Comparison of ENCODE assay signal across 16 cellular contexts in genomic region chr10:11208243-11208642, GRCh38.
A peak's percentile ranks its signal among the peaks of the same experiment; 100 is the strongest.
DNase-seq lines count a peak whose midpoint lies in the region; ATAC-seq and TF ChIP-seq lines count a peak whose summit lies in the region.
"Had no signal": no experiment of that assay in that cellular context is flagged by ENCODE, and none has a peak within 500 bp of the region (broad histone marks: within the 10 kb centered on the region; RNA-seq: fewer than 3 reads in every experiment).

No MANE protein-coding gene starts in this region.

- in situ Hi-C loops in KBM-7 (cut with MboI; ENCODE audit: low pct_unique_long_range_greater_than_20kb, low sequenced_read_pairs) = no loop called here

- H3K4me3 ChIP-seq in SJCRH30 = no peak overlapping the region
- no peak overlapping the region for H3K4me3 ChIP-seq in Caco-2 (ENCODE audit: low read depth, low read length)
- H3K4me3 ChIP-seq: left lung had no signal

- peaks cover 92% of the 10 kb centered on the region for H3K4me1 Mint-ChIP-seq in activated naive CD4-positive, alpha-beta T cell treated with anti-CD3 and anti-CD28 coated beads, Interleukin-2, amount 10 ng/mL, durations not matched to agents 7 days and 5 days
- H3K4me1 Mint-ChIP-seq in brain (peaks cover 99% of the 10 kb centered on the region), Caco-2 (ENCODE audit: low read depth, unreplicated experiment) (no peaks in the 10 kb centered on the region)
- peaks cover 79 to 100% of the 10 kb centered on the region in 2 donors for H3K4me1 Mint-ChIP-seq in stimulated activated naive B cell treated with anti-CD40 and anti-IgM and Interleukin-4, amounts not matched to agents 10 μg/mL and 1 μg/mL and 100 μg/mL, for 72 hours

- DNase-seq in activated naive CD4-positive, alpha-beta T cell treated with anti-CD3 and anti-CD28 coated beads, Interleukin-2, amount 10 ng/mL, durations not matched to agents 7 days and 5 days = no peak
- DNase-seq in activated naive CD4-positive, alpha-beta T cell treated with anti-CD3 and anti-CD28 coated beads, Interleukin-2, amount 50 U/mL, for 16 hours = no peak
- DNase-seq in SJCRH30 (no peak), KBM-7 (no peak), Caco-2 (no peak)
- no peak for DNase-seq in stimulated activated naive B cell treated with anti-CD40 and anti-IgM and Interleukin-4, amounts not matched to agents 10 μg/mL and 1 μg/mL and 100 μg/mL, for 72 hours
- DNase-seq: activated gamma-delta T cell treated with Interleukin-2 at 50 U/mL for 16 hours, caudate nucleus, Kasumi-1, left lung, NCI-H1694 treated with DMSO at 0.1 percent for 48 hours, Right ventricle myocardium superior, T1000 had no signal

- TF ChIP-seq CTCF in brain (conservative IDR thresholded peaks at IDR 0.05) (no peak), Caco-2 (IDR thresholded peaks at IDR 0.05; ENCODE audit: insufficient read depth in 1 of 2, low read depth in 1 of 2, low read length in 1 of 2, severe bottlenecking in 1 of 2, unreplicated experiment in 1 of 2) (no peak)

- no peaks in the 10 kb centered on the region for H3K27me3 Mint-ChIP-seq in activated naive CD4-positive, alpha-beta T cell treated with anti-CD3 and anti-CD28 coated beads, Interleukin-2, amount 10 ng/mL, durations not matched to agents 7 days and 5 days
- H3K27me3 Mint-ChIP-seq in brain (no peaks in the 10 kb centered on the region), Caco-2 (ENCODE audit: insufficient read depth, unreplicated experiment) (peaks cover 14% of the 10 kb centered on the region)
- no peaks in the 10 kb centered on the region for H3K27me3 Mint-ChIP-seq in stimulated activated naive B cell treated with anti-CD40 and anti-IgM and Interleukin-4, amounts not matched to agents 10 μg/mL and 1 μg/mL and 100 μg/mL, for 72 hours

- peak overlapping the region; percentile 56 for H3K27ac Mint-ChIP-seq in activated naive CD4-positive, alpha-beta T cell treated with anti-CD3 and anti-CD28 coated beads, Interleukin-2, amount 10 ng/mL, durations not matched to agents 7 days and 5 days
- H3K27ac Mint-ChIP-seq in brain = peak overlapping the region; percentile 10 to 89 (median 80)
- H3K27ac Mint-ChIP-seq in stimulated activated naive B cell treated with anti-CD40 and anti-IgM and Interleukin-4, amounts not matched to agents 10 μg/mL and 1 μg/mL and 100 μg/mL, for 72 hours = peak overlapping the region; percentile 94
- H3K27ac Mint-ChIP-seq in Caco-2 (ENCODE audit: unreplicated experiment) = no peak overlapping the region
- H3K27ac Mint-ChIP-seq: progenitor cell of endocrine pancreas had no signal

- POLR2A ChIA-PET in Caco-2 (lab: Charles Lee) = no interaction called here

- no TSS peak for BruUV-seq in Caco-2 (replicated peaks; lab: Mats Ljungman, UMichigan)

- H3K4me1 ChIP-seq in SJCRH30 (peaks cover 62% of the 10 kb centered on the region), Caco-2 (no peaks in the 10 kb centered on the region)

- intact Hi-C loops in Caco-2 (cut with micrococcal nuclease; ENCODE audit: unreplicated experiment) = no loop called here

- no peak for ATAC-seq in stimulated activated naive B cell treated with anti-CD40 and anti-IgM and Interleukin-4, amounts not matched to agents 10 μg/mL and 1 μg/mL and 100 μg/mL, for 72 hours (replicated peaks)
- no peak for ATAC-seq in GM19023 (IDR thresholded peaks at IDR 0.05; ENCODE audit: unreplicated experiment)
- ATAC-seq: left lung had no signal

- CTCF ChIA-PET in activated naive CD4-positive, alpha-beta T cell treated with anti-CD3 and anti-CD28 coated beads, Interleukin-2, amount 10 ng/mL, durations not matched to agents 7 days and 5 days (lab: Charles Lee) = no interaction called here
- CTCF ChIA-PET in Caco-2 (lab: Charles Lee) = no interaction called here

- H3K9me3 ChIP-seq in SJCRH30 (replicated peaks) = 0 out of 2 replicates have a peak, but pooled peaks cover 3% of the 10 kb centered on the region
- H3K9me3 ChIP-seq in Caco-2 = peaks cover 2% of the 10 kb centered on the region; the same call in 1 of the 2 replicates
- H3K9me3 ChIP-seq: left lung had no signal

- H3K27ac ChIP-seq in SJCRH30 = peak overlapping the region; percentile 73
- H3K27ac ChIP-seq: left lung had no signal

- peaks cover 83% of the 10 kb centered on the region for H3K36me3 Mint-ChIP-seq in activated naive CD4-positive, alpha-beta T cell treated with anti-CD3 and anti-CD28 coated beads, Interleukin-2, amount 10 ng/mL, durations not matched to agents 7 days and 5 days
- H3K36me3 Mint-ChIP-seq in brain (peaks cover 65% of the 10 kb centered on the region), Caco-2 (ENCODE audit: insufficient read depth, unreplicated experiment) (no peaks in the 10 kb centered on the region)
- H3K36me3 Mint-ChIP-seq in stimulated activated naive B cell treated with anti-CD40 and anti-IgM and Interleukin-4, amounts not matched to agents 10 μg/mL and 1 μg/mL and 100 μg/mL, for 72 hours = peaks cover 77 to 92% of the 10 kb centered on the region in 2 donors

- no peaks in the 10 kb centered on the region for H3K9me3 Mint-ChIP-seq in activated naive CD4-positive, alpha-beta T cell treated with anti-CD3 and anti-CD28 coated beads, Interleukin-2, amount 10 ng/mL, durations not matched to agents 7 days and 5 days
- H3K9me3 Mint-ChIP-seq in brain (peaks cover under 1 to 29% (median 9%) of the 10 kb centered on the region in 5 experiments), Caco-2 (ENCODE audit: unreplicated experiment) (no peaks in the 10 kb centered on the region)
- no peaks in the 10 kb centered on the region for H3K9me3 Mint-ChIP-seq in stimulated activated naive B cell treated with anti-CD40 and anti-IgM and Interleukin-4, amounts not matched to agents 10 μg/mL and 1 μg/mL and 100 μg/mL, for 72 hours

- H3K36me3 ChIP-seq in SJCRH30 (peaks cover 10% of the 10 kb centered on the region; the same call in 1 of the 2 replicates), Caco-2 (ENCODE audit: control insufficient read depth, insufficient read depth, low read length) (no peaks in the 10 kb centered on the region)

- peak overlapping the region; percentile 19 for H3K4me3 Mint-ChIP-seq in activated naive CD4-positive, alpha-beta T cell treated with anti-CD3 and anti-CD28 coated beads, Interleukin-2, amount 10 ng/mL, durations not matched to agents 7 days and 5 days
- H3K4me3 Mint-ChIP-seq in brain (peak overlapping the region in 3 of 5 experiments; percentile 2 to 43 (median 14)), Caco-2 (ENCODE audit: unreplicated experiment) (no peak overlapping the region)
- peak overlapping the region; percentile 80 to 84 for H3K4me3 Mint-ChIP-seq in stimulated activated naive B cell treated with anti-CD40 and anti-IgM and Interleukin-4, amounts not matched to agents 10 μg/mL and 1 μg/mL and 100 μg/mL, for 72 hours

- no peaks in the 10 kb centered on the region for H3K27me3 ChIP-seq in SJCRH30
- H3K27me3 ChIP-seq in Caco-2 (replicated peaks; ENCODE audit: control insufficient read depth, insufficient read depth, low read length) = peaks cover 1% of the 10 kb centered on the region; the same call in 1 of the 2 replicates
- H3K27me3 ChIP-seq: left lung had no signal
